Comparison of ENCODE assay signal across 17 cellular contexts in genomic region chr3:117139681-117140080, GRCh38.
DNase-seq lines count a peak whose midpoint lies in the region; ATAC-seq lines count a peak whose summit lies in the region.
"Had no signal": no experiment of that assay in that cellular context is flagged by ENCODE, and none has a peak within 500 bp of the region (broad histone marks: within the 10 kb centered on the region; RNA-seq: fewer than 3 reads in every experiment).

No MANE protein-coding gene starts in this region.

- H3K9me3 Mint-ChIP-seq in effector memory CD8-positive, alpha-beta T cell = peaks cover 16 to 23% of the 10 kb centered on the region in 2 donors

- no peak for ATAC-seq in effector memory CD8-positive, alpha-beta T cell (replicated peaks)
- ATAC-seq: CD8-positive, alpha-beta T cell; GM12878 had no signal

- H3K4me1 Mint-ChIP-seq in effector memory CD8-positive, alpha-beta T cell (ENCODE audit: low read depth in 2 of 2) = no peaks in the 10 kb centered on the region
- H3K4me1 Mint-ChIP-seq: B cell; CD4-positive, CD25-positive, alpha-beta regulatory T cell had no signal

- H3K27me3 Mint-ChIP-seq in effector memory CD8-positive, alpha-beta T cell = no peaks in the 10 kb centered on the region
- H3K27me3 Mint-ChIP-seq: CD4-positive, CD25-positive, alpha-beta regulatory T cell had no signal

- DNase-seq in COLO829 (ENCODE audit: low spot score) (peak; percentile 53), foreskin melanocyte (peak; percentile 66), pons (ENCODE audit: low spot score) (peak; percentile 44), NCI-H2081 (lab: John Stamatoyannopoulos, UW) (no peak), anterior cingulate cortex (lab: John Stamatoyannopoulos, UW) (no peak)
- no peak for DNase-seq in effector memory CD8-positive, alpha-beta T cell
- DNase-seq: CD4-positive, CD25-positive, alpha-beta regulatory T cell; CD8-positive, alpha-beta T cell; DMS 273 treated with DMSO at 0.1 percent for 48 hours; DMS79; EL; GDM1; GM23248; H7; HCEC 1CT had no signal

- H3K27ac Mint-ChIP-seq in effector memory CD8-positive, alpha-beta T cell = no peak overlapping the region
- H3K27ac Mint-ChIP-seq: B cell; CD4-positive, CD25-positive, alpha-beta regulatory T cell; CD8-positive, alpha-beta T cell had no signal

- H3K36me3 Mint-ChIP-seq in effector memory CD8-positive, alpha-beta T cell (ENCODE audit: insufficient read depth) = no peaks in the 10 kb centered on the region
- H3K36me3 Mint-ChIP-seq: CD4-positive, CD25-positive, alpha-beta regulatory T cell; CD8-positive, alpha-beta T cell had no signal

- no peak overlapping the region for H3K4me3 Mint-ChIP-seq in effector memory CD8-positive, alpha-beta T cell
- H3K4me3 Mint-ChIP-seq: B cell; CD4-positive, CD25-positive, alpha-beta regulatory T cell; CD8-positive, alpha-beta T cell had no signal

Comparison
In these comparisons a context has a peak if more than half of its experiments do, and no peak if none do; other contexts are left out.
1. DNase-seq: peak in COLO829 (single experiment), foreskin melanocyte (single experiment) and pons (single experiment); none in effector memory CD8-positive, alpha-beta T cell (0 of 3), NCI-H2081 (0 of 2) and anterior cingulate cortex (0 of 58).